Comparison of ENCODE assay signal across 9 cellular contexts in the genomic region with DNA sequence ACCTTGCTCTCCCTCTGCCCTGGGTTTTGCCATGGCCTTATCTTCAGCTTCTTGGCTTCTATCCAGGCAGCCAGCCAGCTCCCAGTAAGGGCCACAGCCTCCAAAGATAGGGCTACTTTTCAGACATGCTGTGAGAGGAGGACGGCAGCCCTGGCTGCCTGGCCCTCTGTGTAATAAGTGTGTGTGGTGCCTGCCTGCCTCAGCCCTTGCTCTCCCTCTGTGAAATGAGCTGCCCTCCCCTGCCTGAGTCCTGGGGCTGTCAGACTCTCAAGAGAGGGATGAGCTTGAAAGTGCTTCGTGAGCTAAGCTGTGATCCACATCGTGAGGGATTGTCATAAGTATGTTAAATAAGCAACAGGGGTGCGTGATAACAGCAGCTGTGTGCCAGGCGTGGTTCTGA. TPM values are rescaled to one million over a fixed set of nuclear protein-coding genes. Genes with fewer than 3 reads are reported as not detected.
A peak's percentile ranks its signal among the peaks of the same experiment; 100 is the strongest.
DNase-seq lines count a peak whose midpoint lies in the region; ATAC-seq, FAIRE-seq and TF ChIP-seq lines count a peak whose summit lies in the region.
"Had no signal": no experiment of that assay in that cellular context is flagged by ENCODE, and none has a peak within 500 bp of the region (broad histone marks: within the 10 kb centered on the region; RNA-seq: fewer than 3 reads in every experiment).

No MANE protein-coding gene starts in this region.

- WGBS in K562 (ENCODE audit: insufficient coverage, low coverage, missing lambda C conversion rate), result 14% methylated on average over 5 of the region's 5 CpGs

- H3K9me1 ChIP-seq in K562 (ENCODE audit: control insufficient read depth, insufficient read depth, low read length), result peaks cover 18% of the 10 kb centered on the region

- H3K27me3 ChIP-seq in K562 (ENCODE audit: control insufficient read depth in 2 of 2, insufficient read depth in 2 of 2, low read length in 2 of 2), result no peaks in the 10 kb centered on the region
- no peaks in the 10 kb centered on the region for H3K27me3 ChIP-seq in MM.1S (replicated peaks; ENCODE audit: insufficient read depth, low read length)
- H3K27me3 ChIP-seq: foreskin keratinocyte had no signal

- no peak for TF ChIP-seq EP300 in K562 (IDR thresholded peaks at IDR 0.05; ENCODE audit: low read length)

- ATAC-seq in K562, result peak; percentile 83
- ATAC-seq: foreskin keratinocyte had no signal

- intact Hi-C loops in K562 (cut with micrococcal nuclease), result no loop called here

- peak in 72 of 76 experiments; percentile 4 to 87 (median 58) for DNase-seq in HUDEP-2 (lab: John Stamatoyannopoulos, UW; ENCODE audit: unreplicated experiment in 76 of 76)
- DNase-seq in K562 (ENCODE audit: extremely low read depth in 1 of 4, low spot score in 3 of 4), result peak in 3 of 4 experiments; percentile 43 to 84 (median 77)
- peak; percentile 28 for DNase-seq in kidney tubule cell (ENCODE audit: low spot score)
- peak in 1 of 49 donors; percentile 42 for DNase-seq in substantia nigra (lab: John Stamatoyannopoulos, UW)
- DNase-seq in MM.1S, result no peak
- DNase-seq in cerebellum (ENCODE audit: low spot score), result no peak
- no peak for DNase-seq in stimulated activated CD4-positive, alpha-beta T cell treated with anti-CD3 and anti-CD28 coated beads, Interleukin-2, amount 100 ng/mL, for 48 hours
- no peak for DNase-seq in stimulated activated naive CD4-positive, alpha-beta T cell treated with Interleukin-2 at 50 U/mL for 16 hours (lab: John Stamatoyannopoulos, UW)
- DNase-seq: foreskin keratinocyte had no signal

- H3F3A ChIP-seq in MM.1S (ENCODE audit: insufficient read depth, low read length), result no peaks in the 10 kb centered on the region

- no TSS peak for BruUV-seq in K562 (replicated peaks; lab: Mats Ljungman, UMichigan)

- peak; percentile 97 for FAIRE-seq in K562 (lab: Jason Lieb, UNC)

- H3K27ac ChIP-seq in K562 (ENCODE audit: extremely low read depth, low read depth, low read length), result no peak overlapping the region
- H3K27ac ChIP-seq in substantia nigra (ENCODE audit: low read depth, low read length, poor library complexity, severe bottlenecking), result peak overlapping the region; percentile 30
- no peak overlapping the region for H3K27ac ChIP-seq in MM.1S (ENCODE audit: low read length)
- H3K27ac ChIP-seq: foreskin keratinocyte had no signal

- H3K9ac ChIP-seq in K562 (ENCODE audit: insufficient read depth in 1 of 2, low read depth in 2 of 2, low read length in 2 of 2) (peak overlapping the region in 1 of 2 experiments; percentile 83; a peak in 2 of 4 replicates), MM.1S (ENCODE audit: low read length) (no peak overlapping the region)

- TF ChIP-seq CTCF in K562 (IDR thresholded peaks at IDR 0.05 in 2 of 3, conservative IDR thresholded peaks at IDR 0.05 in 1 of 3; ENCODE audit: insufficient read depth in 2 of 3, low read depth in 1 of 3, low read length in 3 of 3), result no peak
- no peak for TF ChIP-seq CTCF in MM.1S (IDR thresholded peaks at IDR 0.05; ENCODE audit: low read length)

- H4K20me1 ChIP-seq in K562 (replicated peaks; ENCODE audit: control insufficient read depth, insufficient read depth, low read length) (peaks cover 50% of the 10 kb centered on the region), MM.1S (ENCODE audit: insufficient read depth, low read length) (no peaks in the 10 kb centered on the region)

- H3K36me3 ChIP-seq in K562 (ENCODE audit: control insufficient read depth, insufficient read depth, low read length), result peaks cover 8% of the 10 kb centered on the region; the same call in 2 of the 3 replicates
- no peaks in the 10 kb centered on the region for H3K36me3 ChIP-seq in MM.1S (replicated peaks; ENCODE audit: insufficient read depth, low read length)

- H3K79me2 ChIP-seq in K562 (ENCODE audit: control insufficient read depth, insufficient read depth, low read length) (peaks cover 68% of the 10 kb centered on the region), MM.1S (ENCODE audit: low read length) (peaks cover 14% of the 10 kb centered on the region)

- TF ChIP-seq POLR2A in K562 (conservative IDR thresholded peaks at IDR 0.05), result no peak

- TF ChIP-seq RAD21 in K562 (CRISPR knock-in tag; conservative IDR thresholded peaks at IDR 0.05 in 1 of 2, IDR thresholded peaks at IDR 0.05 in 1 of 2), result no peak

- H3K9me2 ChIP-seq in MM.1S (replicated peaks; ENCODE audit: insufficient read depth, low read length), result no peaks in the 10 kb centered on the region

- in situ Hi-C loops in K562 (cut with MboI), result no loop called here

- POLR2A ChIA-PET in K562 (lab: Yijun Ruan, JAX), result interaction anchor here (0.6 to 1.7 kb wide), 7 partner anchors 10 to 66 kb away, joined by 3 to 6 read pairs (median 3); partner anchors contain the start of gene RPS14

- H3K4me1 ChIP-seq in K562 (replicated peaks in 1 of 2; ENCODE audit: control insufficient read depth in 2 of 2, insufficient read depth in 2 of 2, low read length in 2 of 2) (peaks cover 39 to 48% of the 10 kb centered on the region in 2 experiments), MM.1S (ENCODE audit: low read length) (no peaks in the 10 kb centered on the region)

- no peaks in the 10 kb centered on the region for H3K9me3 ChIP-seq in K562 (replicated peaks; ENCODE audit: control insufficient read depth, insufficient read depth, low read depth, low read length)
- H3K9me3 ChIP-seq in MM.1S (replicated peaks; ENCODE audit: insufficient read depth, low read length), result no peaks in the 10 kb centered on the region

- CTCF ChIA-PET in K562 (lab: Yijun Ruan, JAX; ENCODE audit: low intra/inter-chr PET ratio), result no interaction called here

- H2AFZ ChIP-seq in K562 (ENCODE audit: low read depth, low read length) (no peak overlapping the region), MM.1S (ENCODE audit: low read length) (no peak overlapping the region)

- H3K4me3 ChIP-seq in K562 (no peak overlapping the region), MM.1S (ENCODE audit: low read length) (no peak overlapping the region)

- peak overlapping the region; percentile 20; the same call in 1 of the 2 replicates for H3K4me2 ChIP-seq in K562 (ENCODE audit: insufficient read depth, low read length)
- H3K4me2 ChIP-seq in MM.1S (ENCODE audit: low read depth, low read length), result no peak overlapping the region

TF ChIP-seq in K562, 482 proteins besides CTCF, POLR2A, EP300 and RAD21 (continues in another document):
- no peak for TF ChIP-seq ZBTB1 (CRISPR knock-in tag; IDR thresholded peaks at IDR 0.05; ENCODE audit: borderline replicate concordance, low read depth)
- peak; percentile 94 for TF ChIP-seq NFIC (IDR thresholded peaks at IDR 0.05)
- TF ChIP-seq TCF3 (CRISPR knock-in tag; IDR thresholded peaks at IDR 0.05), result 0 out of 2 replicates have a peak, but pooled peaks have one; percentile 14
- TF ChIP-seq ZFP1 (CRISPR knock-in tag; IDR thresholded peaks at IDR 0.05), result no peak
- TF ChIP-seq TFAP4 (CRISPR knock-in tag; IDR thresholded peaks at IDR 0.05; ENCODE audit: borderline replicate concordance), result peak; percentile 55; the same call in 1 of the 2 replicates
- TF ChIP-seq L3MBTL2 (IDR thresholded peaks at IDR 0.05), result 0 out of 2 replicates have a peak, but pooled peaks have one; percentile 44
- TF ChIP-seq POLR2AphosphoS5 (IDR thresholded peaks at IDR 0.05; ENCODE audit: control insufficient read depth, insufficient read depth, low read depth, low read length), result 0 out of 2 replicates have a peak, but pooled peaks have one; percentile 27
- 0 out of 2 replicates have a peak, but pooled peaks have one; percentile 24 for TF ChIP-seq MYC (IDR thresholded peaks at IDR 0.05; ENCODE audit: low read depth, low read length)
- no peak for TF ChIP-seq MYC (CRISPR knock-in tag; IDR thresholded peaks at IDR 0.05; ENCODE audit: borderline replicate concordance, low read depth)
- TF ChIP-seq, protein P1, sequence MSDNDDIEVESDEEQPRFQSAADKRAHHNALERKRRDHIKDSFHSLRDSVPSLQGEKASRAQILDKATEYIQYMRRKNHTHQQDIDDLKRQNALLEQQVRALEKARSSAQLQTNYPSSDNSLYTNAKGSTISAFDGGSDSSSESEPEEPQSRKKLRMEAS (CRISPR knock-in tag; IDR thresholded peaks at IDR 0.05), result peak; percentile 40; the same call in 1 of the 2 replicates

RNA-seq across cellular contexts. Expression of gene NDST1, which starts 8.1 kb away (rescaled TPM):
- total RNA-seq in K562 (2011; cell fraction: chromatin; rRNA removed; ENCODE audit: low replicate concordance), result 39.5 and 84.3 TPM in 2 replicates
- 40.4 and 42.6 TPM in 2 replicates for total RNA-seq in K562 (2011; cell fraction: nucleolus; rRNA removed)
- total RNA-seq in K562 (2011; cell fraction: nucleoplasm; rRNA removed), result 43.0 and 46.6 TPM in 2 replicates
- 14.0 and 15.3 TPM in 2 replicates for total RNA-seq in K562 (2014; rRNA removed)
- total RNA-seq in K562 (2014; rRNA removed; fragmentation: Illumina TruSeq; extraction: Trizol), result 7.4 and 8.7 TPM in 2 replicates
- 9.9 and 11.5 TPM in 2 replicates for total RNA-seq in K562 (2015; rRNA removed; fragmentation: Illumina TruSeq; extraction: Trizol)
- total RNA-seq in K562 (2021), result 43.2 and 47.9 TPM in 2 replicates
- 9.7 and 17.1 TPM in 2 replicates for polyA plus RNA-seq in K562 (2011; rRNA removed)
- 13.1 and 18.3 TPM in 2 replicates for polyA plus RNA-seq in K562 (2011; cell fraction: cytosol; rRNA removed)
- 28.2 and 31.3 TPM in 2 replicates for polyA plus RNA-seq in K562 (2011; cell fraction: nucleus; rRNA removed)
- polyA plus RNA-seq in K562 (2012), result 14.9 and 22.7 TPM in 2 replicates
- 18.4 and 19.9 TPM in 2 replicates for polyA plus RNA-seq in K562 (2014; fragmentation: Illumina TruSeq; extraction: Trizol)
- under 1 TPM; 0.38 to 0.39 TPM for polyA plus RNA-seq in K562 (2014; fragmentation: Nextera tagmentation; extraction: Ambion mirVana)
- polyA plus RNA-seq in K562 (2014; rRNA removed), result 12.0 and 14.1 TPM in 2 replicates
- polyA minus RNA-seq in K562 (2011; rRNA and poly(A)+ RNA removed), result 14.5 and 17.3 TPM in 2 replicates
- polyA minus RNA-seq in K562 (2011; cell fraction: cytosol; rRNA and poly(A)+ RNA removed), result 19.3 and 27.4 TPM in 2 replicates
- 12.3 and 21.3 TPM in 2 replicates for polyA minus RNA-seq in K562 (2011; cell fraction: nucleus; rRNA and poly(A)+ RNA removed)
- 30.8 TPM for total RNA-seq in cerebellum

Comparison
In these comparisons a context has a peak if more than half of its experiments do, and no peak if none do; other contexts are left out.
1. DNase-seq: peak in HUDEP-2 (72 of 76), K562 (3 of 4) and kidney tubule cell (single experiment); none in MM.1S (single experiment), cerebellum (single experiment), stimulated activated CD4-positive, alpha-beta T cell treated with anti-CD3 and anti-CD28 coated beads, Interleukin-2, amount 100 ng/mL, for 48 hours (0 of 2) and stimulated activated naive CD4-positive, alpha-beta T cell treated with Interleukin-2 at 50 U/mL for 16 hours (single experiment).